ENCODE assay signal across 18 cellular contexts in genomic region chr12:52657305-52657902, GRCh38. TPM values are rescaled to one million over a fixed set of nuclear protein-coding genes. Genes with fewer than 3 reads are reported as not detected.
DNase-seq lines count a peak whose midpoint lies in the region; ATAC-seq and TF ChIP-seq lines count a peak whose summit lies in the region.
"Had no signal": no experiment of that assay in that cellular context is flagged by ENCODE, and none has a peak within 500 bp of the region (broad histone marks: within the 10 kb centered on the region; RNA-seq: fewer than 3 reads in every experiment).

No MANE protein-coding gene starts in this region.

- no peak overlapping the region for H3K4me2 ChIP-seq in GM23338
- H3K4me2 ChIP-seq: BLaER1 had no signal

- no peaks in the 10 kb centered on the region for H3K36me3 ChIP-seq in GM23338 (ENCODE audit: insufficient read depth)
- no peaks in the 10 kb centered on the region for H3K36me3 ChIP-seq in naive thymus-derived CD4-positive, alpha-beta T cell (ENCODE audit: control insufficient read depth in 2 of 3, insufficient read depth in 3 of 3, low read length in 3 of 3)
- H3K36me3 ChIP-seq: BLaER1 had no signal

- no peaks in the 10 kb centered on the region for H3F3A ChIP-seq in GM23338 (replicated peaks; ENCODE audit: low read depth)

- intact Hi-C loops in naive thymus-derived CD4-positive, alpha-beta T cell (cut with micrococcal nuclease): no loop called here

- no peak overlapping the region for H3K4me3 Mint-ChIP-seq in activated CD8-positive, alpha-beta memory T cell treated with anti-CD3 and anti-CD28 coated beads, Interleukin-2, amount 10 ng/mL, durations not matched to agents 7 days and 5 days
- H3K4me3 Mint-ChIP-seq in GM23338: no peak overlapping the region
- no peak overlapping the region for H3K4me3 Mint-ChIP-seq in naive thymus-derived CD4-positive, alpha-beta T cell
- H3K4me3 Mint-ChIP-seq: CD8-positive, alpha-beta memory T cell had no signal

- no peak overlapping the region for H3K27ac ChIP-seq in GM23338 (ENCODE audit: low read depth)
- peak overlapping the region; percentile 77 for H3K27ac ChIP-seq in VCaP
- H3K27ac ChIP-seq in naive thymus-derived CD4-positive, alpha-beta T cell (ENCODE audit: low read depth, low read length): no peak overlapping the region
- H3K27ac ChIP-seq: BLaER1 had no signal

- H3K27ac Mint-ChIP-seq in activated CD8-positive, alpha-beta memory T cell treated with anti-CD3 and anti-CD28 coated beads, Interleukin-2, amount 10 ng/mL, durations not matched to agents 7 days and 5 days: no peak overlapping the region
- H3K27ac Mint-ChIP-seq in GM23338: no peak overlapping the region
- peak overlapping the region in 6 of 9 donors; percentile 5 to 91 (median 28) for H3K27ac Mint-ChIP-seq in naive thymus-derived CD4-positive, alpha-beta T cell

- no peak overlapping the region for H3K4me3 ChIP-seq in GM23338
- H3K4me3 ChIP-seq in naive thymus-derived CD4-positive, alpha-beta T cell (ENCODE audit: low read length): no peak overlapping the region
- H3K4me3 ChIP-seq: BLaER1 had no signal

- H3K9me2 ChIP-seq in GM23338 (ENCODE audit: insufficient read depth): no peaks in the 10 kb centered on the region

- no peaks in the 10 kb centered on the region for H4K20me1 ChIP-seq in GM23338 (replicated peaks; ENCODE audit: insufficient read depth)
- H4K20me1 ChIP-seq: BLaER1 had no signal

- ATAC-seq in activated CD8-positive, alpha-beta memory T cell treated with anti-CD3 and anti-CD28 coated beads, Interleukin-2, amount 10 ng/mL, durations not matched to agents 7 days and 5 days: no peak
- no peak for ATAC-seq in GM23338
- no peak for ATAC-seq in naive thymus-derived CD4-positive, alpha-beta T cell
- ATAC-seq: HCT116 had no signal

- no peaks in the 10 kb centered on the region for H3K9me3 ChIP-seq in naive thymus-derived CD4-positive, alpha-beta T cell (ENCODE audit: control insufficient read depth in 2 of 3, low read length in 3 of 3)
- H3K9me3 ChIP-seq: BLaER1, Caco-2 had no signal

- peaks cover 6% of the 10 kb centered on the region for H3K4me1 Mint-ChIP-seq in activated CD8-positive, alpha-beta memory T cell treated with anti-CD3 and anti-CD28 coated beads, Interleukin-2, amount 10 ng/mL, durations not matched to agents 7 days and 5 days
- H3K4me1 Mint-ChIP-seq in GM23338: no peaks in the 10 kb centered on the region; the same call in 2 of the 3 replicates
- peaks cover 3 to 50% (median 23%) of the 10 kb centered on the region in 7 donors for H3K4me1 Mint-ChIP-seq in naive thymus-derived CD4-positive, alpha-beta T cell

- H3K36me3 Mint-ChIP-seq in activated CD8-positive, alpha-beta memory T cell treated with anti-CD3 and anti-CD28 coated beads, Interleukin-2, amount 10 ng/mL, durations not matched to agents 7 days and 5 days: no peaks in the 10 kb centered on the region
- no peaks in the 10 kb centered on the region for H3K36me3 Mint-ChIP-seq in GM23338 (ENCODE audit: low read depth)
- H3K36me3 Mint-ChIP-seq in naive thymus-derived CD4-positive, alpha-beta T cell: peaks cover 0 to 5% (median 0%) of the 10 kb centered on the region in 5 donors
- H3K36me3 Mint-ChIP-seq: CD8-positive, alpha-beta memory T cell had no signal

- no peaks in the 10 kb centered on the region for H3K9me3 Mint-ChIP-seq in activated CD8-positive, alpha-beta memory T cell treated with anti-CD3 and anti-CD28 coated beads, Interleukin-2, amount 10 ng/mL, durations not matched to agents 7 days and 5 days (ENCODE audit: low read depth)
- peaks cover under 1% of the 10 kb centered on the region; the same call in 1 of the 3 replicates for H3K9me3 Mint-ChIP-seq in GM23338
- H3K9me3 Mint-ChIP-seq in naive thymus-derived CD4-positive, alpha-beta T cell: no peaks in the 10 kb centered on the region

- peak; percentile 21 for DNase-seq in activated CD8-positive, alpha-beta memory T cell treated with anti-CD3 and anti-CD28 coated beads for 24 hours
- no peak for DNase-seq in activated CD8-positive, alpha-beta memory T cell treated with anti-CD3 and anti-CD28 coated beads, Interleukin-2, amount 10 ng/mL, durations not matched to agents 7 days and 5 days
- DNase-seq in GM23338 (ENCODE audit: low spot score) (no peak), ecto neural progenitor cell (ENCODE audit: low spot score) (no peak)
- DNase-seq in naive thymus-derived CD4-positive, alpha-beta T cell: no peak
- no peak for DNase-seq in stimulated activated CD4-positive, alpha-beta T cell treated with anti-CD3 and anti-CD28 coated beads, Interleukin-4, amount 100 ng/mL, for 1 hour
- DNase-seq: 8988T; AML-193; Caco-2; CD8-positive, alpha-beta memory T cell; DND-41; GDM1; IMR-90 had no signal

- peak overlapping the region; percentile 38; the same call in 1 of the 2 replicates for H2AFZ ChIP-seq in GM23338

- H3K79me2 ChIP-seq in GM23338 (replicated peaks; ENCODE audit: insufficient read depth): no peaks in the 10 kb centered on the region

- H3K4me1 ChIP-seq in GM23338 (ENCODE audit: insufficient read depth): no peaks in the 10 kb centered on the region
- no peaks in the 10 kb centered on the region for H3K4me1 ChIP-seq in naive thymus-derived CD4-positive, alpha-beta T cell (ENCODE audit: control insufficient read depth in 2 of 2, insufficient read depth in 2 of 2, low read length in 2 of 2)
- H3K4me1 ChIP-seq: Caco-2 had no signal

- peaks cover 49% of the 10 kb centered on the region for H3K27me3 Mint-ChIP-seq in activated CD8-positive, alpha-beta memory T cell treated with anti-CD3 and anti-CD28 coated beads, Interleukin-2, amount 10 ng/mL, durations not matched to agents 7 days and 5 days
- H3K27me3 Mint-ChIP-seq in GM23338 (ENCODE audit: insufficient read depth, low read depth, poor library complexity): peaks cover 5% of the 10 kb centered on the region
- peaks cover 0 to 43% (median 0%) of the 10 kb centered on the region in 5 donors for H3K27me3 Mint-ChIP-seq in naive thymus-derived CD4-positive, alpha-beta T cell

- POLR2A ChIA-PET in naive thymus-derived CD4-positive, alpha-beta T cell (lab: Charles Lee): interaction anchor here (0.6 to 1.9 kb wide), 5 partner anchors 10 to 71 kb away, joined by 3 to 8 read pairs (median 5); no protein-coding TSS in a partner anchor

- CTCF ChIA-PET in activated CD8-positive, alpha-beta memory T cell treated with anti-CD3 and anti-CD28 coated beads, Interleukin-2, amount 10 ng/mL, durations not matched to agents 7 days and 5 days (lab: Charles Lee): no interaction called here
- CTCF ChIA-PET in naive thymus-derived CD4-positive, alpha-beta T cell (lab: Charles Lee): no interaction called here

- no peak for TF ChIP-seq CTCF in GM23338 (conservative IDR thresholded peaks at IDR 0.05; ENCODE audit: low read depth in 2 of 2)
- TF ChIP-seq CTCF in VCaP (conservative IDR thresholded peaks at IDR 0.05): no peak

- H3K27me3 ChIP-seq in GM23338 (ENCODE audit: insufficient read depth): no peaks in the 10 kb centered on the region
- no peaks in the 10 kb centered on the region for H3K27me3 ChIP-seq in naive thymus-derived CD4-positive, alpha-beta T cell (ENCODE audit: control insufficient read depth in 2 of 2, insufficient read depth in 2 of 2, low read length in 2 of 2)
- H3K27me3 ChIP-seq: BLaER1 had no signal

TF ChIP-seq in GM23338, 12 proteins besides CTCF, POLR2A, EP300 and RAD21 (continues in another document):
- TF ChIP-seq ZNF331 (CRISPR knock-in tag; IDR thresholded peaks at IDR 0.05; ENCODE audit: low read depth) (no peak), CREB1 (CRISPR knock-in tag; IDR thresholded peaks at IDR 0.05; ENCODE audit: low read depth) (no peak), STAT1 (IDR thresholded peaks at IDR 0.05; ENCODE audit: unreplicated experiment) (no peak)

RNA-seq across cellular contexts. Expression of gene KRT2, which starts 5.4 kb away (rescaled TPM):
- not detected for total RNA-seq in activated CD8-positive, alpha-beta memory T cell treated with anti-CD3 and anti-CD28 coated beads, Interleukin-2, amount 10 ng/mL, durations not matched to agents 7 days and 5 days
- total RNA-seq in GM23338 (2014; rRNA removed; shearing (Covaris generic)): not detected in 2 replicates
- not detected in 2 replicates for polyA plus RNA-seq in GM23338 (2016; fragmentation: Nextera tagmentation; extraction: Ambion mirVana)
- 1 to 10 TPM in 3 of 5 experiments, under 1 TPM in 1, not detected in 1; 0.29 to 2.3 (median 2.0) TPM for total RNA-seq in naive thymus-derived CD4-positive, alpha-beta T cell
- polyA plus RNA-seq in naive thymus-derived CD4-positive, alpha-beta T cell: 1 to 10 TPM; 2.4 to 4.7 TPM
- total RNA-seq: Caco-2; CD8-positive, alpha-beta memory T cell; HT-29; IMR-90 had no signal
- polyA plus RNA-seq: IMR-90 had no signal

RNA-seq across cellular contexts. Expression of gene KRT1, which starts 22.8 kb away (rescaled TPM):
- total RNA-seq in activated CD8-positive, alpha-beta memory T cell treated with anti-CD3 and anti-CD28 coated beads, Interleukin-2, amount 10 ng/mL, durations not matched to agents 7 days and 5 days: not detected
- total RNA-seq in GM23338 (2014; rRNA removed; shearing (Covaris generic)): not detected in 2 replicates
- not detected in 2 replicates for polyA plus RNA-seq in GM23338 (2016; fragmentation: Nextera tagmentation; extraction: Ambion mirVana)
- total RNA-seq in naive thymus-derived CD4-positive, alpha-beta T cell: 1 to 10 TPM in 2 of 5 experiments, under 1 TPM in 1, not detected in 2; 0.27 to 5.6 (median 2.3) TPM
- polyA plus RNA-seq in naive thymus-derived CD4-positive, alpha-beta T cell: 1 to 10 TPM; 5.2 to 9.4 TPM
- total RNA-seq: CD8-positive, alpha-beta memory T cell; H4; HT-29; IMR-90 had no signal
- polyA plus RNA-seq: IMR-90 had no signal

RNA-seq across cellular contexts. Expression of gene KRT73, which starts 39.0 kb away (rescaled TPM):
- total RNA-seq in activated CD8-positive, alpha-beta memory T cell treated with anti-CD3 and anti-CD28 coated beads, Interleukin-2, amount 10 ng/mL, durations not matched to agents 7 days and 5 days: not detected
- not detected in 2 replicates for total RNA-seq in GM23338 (2014; rRNA removed; shearing (Covaris generic))
- not detected in 2 replicates for polyA plus RNA-seq in GM23338 (2016; fragmentation: Nextera tagmentation; extraction: Ambion mirVana)
- total RNA-seq in naive thymus-derived CD4-positive, alpha-beta T cell: 10 to 100 TPM in 4 of 5 experiments, 1 to 10 TPM in 1; 1.0 to 96.4 (median 65.6) TPM
- polyA plus RNA-seq in naive thymus-derived CD4-positive, alpha-beta T cell: 10 to 100 TPM in 1 of 2 donors, 1 to 10 TPM in 1; 6.2 to 11.1 TPM
- total RNA-seq: Caco-2, H4, HT-29, IMR-90 had no signal
- polyA plus RNA-seq: IMR-90 had no signal

RNA-seq across cellular contexts. Expression of gene KRT77, which starts 45.9 kb away (rescaled TPM):
- not detected for total RNA-seq in activated CD8-positive, alpha-beta memory T cell treated with anti-CD3 and anti-CD28 coated beads, Interleukin-2, amount 10 ng/mL, durations not matched to agents 7 days and 5 days
- total RNA-seq in GM23338 (2014; rRNA removed; shearing (Covaris generic)): not detected in 2 replicates
- polyA plus RNA-seq in GM23338 (2016; fragmentation: Nextera tagmentation; extraction: Ambion mirVana): not detected in 2 replicates
- total RNA-seq in naive thymus-derived CD4-positive, alpha-beta T cell: under 1 TPM in 2 of 5 experiments, not detected in 3; 0.11 to 0.13 TPM
- under 1 TPM; 0.08 to 0.10 TPM for polyA plus RNA-seq in naive thymus-derived CD4-positive, alpha-beta T cell
- total RNA-seq: Caco-2; CD8-positive, alpha-beta memory T cell; H4; HT-29; IMR-90 had no signal
- polyA plus RNA-seq: CD8-positive, alpha-beta memory T cell; IMR-90 had no signal

RNA-seq across cellular contexts. Expression of gene KRT72, which starts 56.1 kb away (rescaled TPM):
- total RNA-seq in activated CD8-positive, alpha-beta memory T cell treated with anti-CD3 and anti-CD28 coated beads, Interleukin-2, amount 10 ng/mL, durations not matched to agents 7 days and 5 days: under 1 TPM in 1 of 2 experiments, not detected in 1; 0.15 TPM
- total RNA-seq in GM23338 (2014; rRNA removed; shearing (Covaris generic)): not detected in 2 replicates
- not detected in 2 replicates for polyA plus RNA-seq in GM23338 (2016; fragmentation: Nextera tagmentation; extraction: Ambion mirVana)
- 100 to 1,000 TPM in 3 of 5 experiments, 10 to 100 TPM in 1, 1 to 10 TPM in 1; 2.1 to 149 (median 104) TPM for total RNA-seq in naive thymus-derived CD4-positive, alpha-beta T cell
- under 1 TPM in 1 of 2 donors, not detected in 1; 0.71 TPM for polyA plus RNA-seq in naive thymus-derived CD4-positive, alpha-beta T cell
- total RNA-seq: Caco-2; CD8-positive, alpha-beta memory T cell; H4; HT-29; IMR-90 had no signal
- polyA plus RNA-seq: CD8-positive, alpha-beta memory T cell; IMR-90 had no signal

Comparison
In these comparisons a context has a peak if more than half of its experiments do, and no peak if none do; other contexts are left out.
1. H3K27ac Mint-ChIP-seq: peak in naive thymus-derived CD4-positive, alpha-beta T cell (6 of 9); none in activated CD8-positive, alpha-beta memory T cell treated with anti-CD3 and anti-CD28 coated beads, Interleukin-2, amount 10 ng/mL, durations not matched to agents 7 days and 5 days (single experiment) and GM23338 (single experiment).